ENCODE assay signal across 8 cellular contexts in the genomic region with DNA sequence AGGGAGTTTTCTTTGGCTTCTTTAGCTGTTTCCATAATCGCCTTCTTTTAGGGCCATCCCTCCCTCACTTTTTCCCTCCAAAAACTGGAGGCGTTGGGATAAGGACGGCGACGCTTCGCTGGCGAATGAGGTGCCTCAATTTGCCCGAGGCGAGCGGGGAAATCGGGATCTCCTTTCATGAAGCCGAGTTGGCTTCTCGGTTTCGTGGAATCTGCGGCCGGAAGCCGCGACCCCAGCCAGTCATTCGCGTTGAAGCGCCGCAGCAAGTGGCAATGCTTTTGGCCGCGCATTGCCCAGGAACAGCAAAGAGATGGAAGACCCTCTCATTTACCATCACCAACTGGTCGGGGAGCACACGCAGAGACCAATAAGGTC. TPM values are rescaled to one million over a fixed set of nuclear protein-coding genes. Genes with fewer than 3 reads are reported as not detected.
DNase-seq lines count a peak whose midpoint lies in the region; ATAC-seq and TF ChIP-seq lines count a peak whose summit lies in the region.

No MANE protein-coding gene starts in this region.

- H3K4me1 ChIP-seq in liver (ENCODE audit: control insufficient read depth in 4 of 4, insufficient read depth in 4 of 4, low read length in 3 of 4), result peaks cover 6 to 15% (median 9%) of the 10 kb centered on the region in 4 donors

- peaks cover 85% of the 10 kb centered on the region for H3K27me3 Mint-ChIP-seq in activated T-cell treated with anti-CD3 and anti-CD28 coated beads, Interleukin-2, amount 50 U/mL, for 72 hours (ENCODE audit: low read depth)
- peaks cover 80% of the 10 kb centered on the region for H3K27me3 Mint-ChIP-seq in activated T-helper 2 cell treated with anti-CD3 and anti-CD28 coated beads, Interferon-gamma antibody, Interleukin-2, Interleukin-4, amounts not matched to agents 10 μg/mL and 5 μg/mL and 100 μg/mL, durations not matched to agents 14 hours and 24 hours and 36 hours (ENCODE audit: low read depth)
- H3K27me3 Mint-ChIP-seq in type B pancreatic cell, result peaks cover 69% of the 10 kb centered on the region

- H3K36me3 Mint-ChIP-seq in activated T-cell treated with anti-CD3 and anti-CD28 coated beads, Interleukin-2, amount 50 U/mL, for 72 hours (ENCODE audit: insufficient read depth in 2 of 2), result peaks cover 0 to 2% of the 10 kb centered on the region in 2 donors
- peaks cover 6% of the 10 kb centered on the region for H3K36me3 Mint-ChIP-seq in activated T-helper 2 cell treated with anti-CD3 and anti-CD28 coated beads, Interferon-gamma antibody, Interleukin-2, Interleukin-4, amounts not matched to agents 10 μg/mL and 5 μg/mL and 100 μg/mL, durations not matched to agents 14 hours and 24 hours and 36 hours (ENCODE audit: low read depth)
- H3K36me3 Mint-ChIP-seq in type B pancreatic cell, result no peaks in the 10 kb centered on the region

- no peak for TF ChIP-seq CTCF in liver (IDR thresholded peaks at IDR 0.05; ENCODE audit: low read depth, low read length, missing input control)
- TF ChIP-seq CTCF in type B pancreatic cell (conservative IDR thresholded peaks at IDR 0.05), result no peak

- no peak overlapping the region for H3K27ac Mint-ChIP-seq in activated T-cell treated with anti-CD3 and anti-CD28 coated beads, Interleukin-2, amount 50 U/mL, for 72 hours
- H3K27ac Mint-ChIP-seq in activated T-helper 2 cell treated with anti-CD3 and anti-CD28 coated beads, Interferon-gamma antibody, Interleukin-2, Interleukin-4, amounts not matched to agents 10 μg/mL and 5 μg/mL and 100 μg/mL, durations not matched to agents 14 hours and 24 hours and 36 hours, result no peak overlapping the region
- peak overlapping the region; percentile 46 for H3K27ac Mint-ChIP-seq in type B pancreatic cell

- peak overlapping the region; percentile 66 to 90 (median 85) for H3K4me3 ChIP-seq in liver (ENCODE audit: low read depth in 1 of 3, low read length in 3 of 3)

- no peak overlapping the region for H3K27ac ChIP-seq in liver (ENCODE audit: low read depth in 1 of 2, low read length in 2 of 2)

- no peaks in the 10 kb centered on the region for H3K36me3 ChIP-seq in liver (ENCODE audit: control insufficient read depth in 4 of 4, insufficient read depth in 3 of 4, low read depth in 1 of 4, low read length in 3 of 4)

- intact Hi-C loops in activated T-helper 2 cell treated with anti-CD3 and anti-CD28 coated beads, Interferon-gamma antibody, Interleukin-2, Interleukin-4, amounts not matched to agents 10 μg/mL and 5 μg/mL and 100 μg/mL, durations not matched to agents 14 hours and 24 hours and 36 hours (cut with micrococcal nuclease), result loop anchor here (1.0 to 5.0 kb wide), 4 partner anchors 17 to 595 kb away; a partner anchor contains a TSS

- peak; percentile 2 to 15 for DNase-seq in activated T-cell treated with anti-CD3 and anti-CD28 coated beads, Interleukin-2, amount 50 U/mL, for 72 hours
- no peak for DNase-seq in activated T-cell treated with anti-CD3 and anti-CD28 coated beads, Interleukin-2, amount 50 U/mL, for 48 hours
- DNase-seq in activated T-helper 2 cell treated with anti-CD3 and anti-CD28 coated beads, Interferon-gamma antibody, Interleukin-2, Interleukin-4, amounts not matched to agents 10 μg/mL and 5 μg/mL and 100 μg/mL, durations not matched to agents 14 hours and 24 hours and 36 hours (ENCODE audit: low spot score), result no peak
- DNase-seq in type B pancreatic cell (ENCODE audit: extremely low spot score, unreplicated experiment) (peak; percentile 72), islet precursor cell (no peak), GM19238 (ENCODE audit: insufficient read length, low spot score) (no peak)

- no peak for ATAC-seq in activated T-cell treated with anti-CD3 and anti-CD28 coated beads, Interleukin-2, amount 50 U/mL, for 72 hours (replicated peaks in 1 of 2)
- no peak for ATAC-seq in GM18519 (IDR thresholded peaks at IDR 0.05; ENCODE audit: low FRiP score, unreplicated experiment)

- 3% methylated on average over 26 of the region's 26 CpGs for WGBS in liver

- H3K9me3 Mint-ChIP-seq in activated T-cell treated with anti-CD3 and anti-CD28 coated beads, Interleukin-2, amount 50 U/mL, for 72 hours, result no peaks in the 10 kb centered on the region
- H3K9me3 Mint-ChIP-seq in activated T-helper 2 cell treated with anti-CD3 and anti-CD28 coated beads, Interferon-gamma antibody, Interleukin-2, Interleukin-4, amounts not matched to agents 10 μg/mL and 5 μg/mL and 100 μg/mL, durations not matched to agents 14 hours and 24 hours and 36 hours, result no peaks in the 10 kb centered on the region
- H3K9me3 Mint-ChIP-seq in type B pancreatic cell, result no peaks in the 10 kb centered on the region

- H3K9ac ChIP-seq in liver (ENCODE audit: low read depth in 1 of 2, low read length in 2 of 2), result peak overlapping the region; percentile 20 to 39

- peaks cover 46% of the 10 kb centered on the region for H3K4me1 Mint-ChIP-seq in activated T-cell treated with anti-CD3 and anti-CD28 coated beads, Interleukin-2, amount 50 U/mL, for 72 hours (ENCODE audit: low read depth)
- peaks cover 25% of the 10 kb centered on the region for H3K4me1 Mint-ChIP-seq in activated T-helper 2 cell treated with anti-CD3 and anti-CD28 coated beads, Interferon-gamma antibody, Interleukin-2, Interleukin-4, amounts not matched to agents 10 μg/mL and 5 μg/mL and 100 μg/mL, durations not matched to agents 14 hours and 24 hours and 36 hours (ENCODE audit: low read depth)
- peaks cover 53% of the 10 kb centered on the region for H3K4me1 Mint-ChIP-seq in type B pancreatic cell (ENCODE audit: unreplicated experiment)

- no peak for TF ChIP-seq RAD21 in liver (IDR thresholded peaks at IDR 0.05)

- H3K27me3 ChIP-seq in liver (ENCODE audit: control insufficient read depth in 4 of 4, insufficient read depth in 4 of 4, low read length in 3 of 4), result peaks cover 4 to 17% (median 10%) of the 10 kb centered on the region in 4 donors

- peak overlapping the region; percentile 79 to 83 for H3K4me3 Mint-ChIP-seq in activated T-cell treated with anti-CD3 and anti-CD28 coated beads, Interleukin-2, amount 50 U/mL, for 72 hours
- peak overlapping the region; percentile 79 for H3K4me3 Mint-ChIP-seq in activated T-helper 2 cell treated with anti-CD3 and anti-CD28 coated beads, Interferon-gamma antibody, Interleukin-2, Interleukin-4, amounts not matched to agents 10 μg/mL and 5 μg/mL and 100 μg/mL, durations not matched to agents 14 hours and 24 hours and 36 hours (ENCODE audit: low read depth)
- H3K4me3 Mint-ChIP-seq in type B pancreatic cell, result peak overlapping the region; percentile 87

- H3K9me3 ChIP-seq in liver (ENCODE audit: control insufficient read depth in 4 of 4, low read length in 3 of 4), result no peaks in the 10 kb centered on the region

TF ChIP-seq in liver, 16 proteins besides CTCF, POLR2A, EP300 and RAD21:
- TF ChIP-seq SP1 (IDR thresholded peaks at IDR 0.05) (no peak), JUND (IDR thresholded peaks at IDR 0.05) (no peak), HNF4G (IDR thresholded peaks at IDR 0.05) (no peak)

RNA-seq across cellular contexts. Expression of a gene that starts 8.3 kb away (rescaled TPM):
- total RNA-seq in activated T-cell treated with anti-CD3 and anti-CD28 coated beads, Interleukin-2, amount 50 U/mL, for 72 hours, result not detected
- total RNA-seq in activated T-helper 2 cell treated with anti-CD3 and anti-CD28 coated beads, Interferon-gamma antibody, Interleukin-2, Interleukin-4, amounts not matched to agents 10 μg/mL and 5 μg/mL and 100 μg/mL, durations not matched to agents 14 hours and 24 hours and 36 hours, result 0.30 and 0.48 TPM in 2 replicates
- total RNA-seq in liver, result not detected
- polyA plus RNA-seq in liver, result not detected
- 1.00 and 32.6 TPM in 2 replicates for total RNA-seq in type B pancreatic cell (ENCODE audit: low replicate concordance)

Comparison
In these comparisons a context has a peak if more than half of its experiments do, and no peak if none do; other contexts are left out.
1. DNase-seq: peak in activated T-cell treated with anti-CD3 and anti-CD28 coated beads, Interleukin-2, amount 50 U/mL, for 72 hours (2 of 2) and type B pancreatic cell (single experiment); none in activated T-cell treated with anti-CD3 and anti-CD28 coated beads, Interleukin-2, amount 50 U/mL, for 48 hours (0 of 2), activated T-helper 2 cell treated with anti-CD3 and anti-CD28 coated beads, Interferon-gamma antibody, Interleukin-2, Interleukin-4, amounts not matched to agents 10 μg/mL and 5 μg/mL and 100 μg/mL, durations not matched to agents 14 hours and 24 hours and 36 hours (single experiment), islet precursor cell (single experiment) and GM19238 (single experiment).
2. Peak in every context shown above with its lines, with median percentiles within 50 percentile points of each other: H3K4me3 Mint-ChIP-seq.